8 cellular contexts compared by ENCODE assay signal in the genomic region with DNA sequence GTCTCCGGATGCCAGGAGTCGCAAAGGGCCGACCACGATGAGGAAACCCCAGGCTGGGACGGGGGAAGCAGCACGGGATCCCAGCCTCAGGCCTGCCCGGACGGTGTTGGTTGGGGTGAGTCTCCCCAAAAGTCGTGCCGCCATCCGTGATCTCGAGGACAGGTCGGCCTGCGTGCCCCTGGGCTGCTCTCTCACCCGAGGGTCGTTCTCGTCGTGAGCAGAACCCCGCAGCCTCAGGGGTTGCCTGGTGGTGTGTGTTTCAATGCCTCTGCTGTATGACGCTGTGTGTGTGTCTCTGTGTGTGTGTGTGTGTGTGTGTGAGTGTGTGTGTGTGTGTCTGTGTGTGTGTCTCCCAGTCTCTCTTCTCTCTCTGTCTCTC.
DNase-seq lines count a peak whose midpoint lies in the region; ATAC-seq, FAIRE-seq and TF ChIP-seq lines count a peak whose summit lies in the region.
"Not testable (repeated sequence)": the region's sequence is repeated elsewhere in the genome, so short reads cannot be mapped to it uniquely, and the experiment has no call there.

No MANE protein-coding gene starts in this region.

- SMC1A ChIA-PET in GM12878 (lab: Charles Lee; ENCODE audit: uncharacterized antibody, unreplicated experiment): not testable (repeated sequence)

- H3K36me3 ChIP-seq in BLaER1 treated with 17β-estradiol and CSF1 and Interleukin-3, amounts not matched to agents 10 nM and 100 nM; GM12878 (ENCODE audit: control insufficient read depth in 2 of 2, insufficient read depth in 2 of 2, low read length in 1 of 2); esophagus squamous epithelium; kidney epithelial cell (ENCODE audit: control insufficient read depth, insufficient read depth, low read length); thoracic aorta: not testable (repeated sequence)

- in situ Hi-C loops in GM12878 (cut with MboI): not testable (repeated sequence)

- intact Hi-C loops in GM12878 (cut with micrococcal nuclease; ENCODE audit: unreplicated experiment); esophagus squamous epithelium (cut with DNase I); posterior vena cava (cut with DNase I): not testable (repeated sequence)

- RAD21 ChIA-PET in GM12878 (lab: Charles Lee; ENCODE audit: unreplicated experiment): not testable (repeated sequence)

- not testable (repeated sequence) for H3K36me3 Mint-ChIP-seq in WTC11

- H3K9me3 Mint-ChIP-seq in WTC11: not testable (repeated sequence)

- TF ChIP-seq CTCF in WTC11 (IDR thresholded peaks at IDR 0.05); GM12878 (IDR thresholded peaks at IDR 0.05 in 2 of 3, conservative IDR thresholded peaks at IDR 0.05 in 1 of 3; ENCODE audit: control insufficient read depth in 2 of 3, extremely low read depth in 1 of 3, insufficient read depth in 1 of 3, low read depth in 3 of 3, low read length in 3 of 3); esophagus squamous epithelium (IDR thresholded peaks at IDR 0.05); kidney epithelial cell (IDR thresholded peaks at IDR 0.05; ENCODE audit: insufficient read depth, low read length, poor library complexity, severe bottlenecking); thoracic aorta (IDR thresholded peaks at IDR 0.05): not testable (repeated sequence)

- not testable (repeated sequence) for H3K27ac ChIP-seq in BLaER1 treated with 17β-estradiol and CSF1 and Interleukin-3, amounts not matched to agents 10 nM and 100 nM; GM12878 (ENCODE audit: control insufficient read depth, insufficient read depth)
- H3K27ac ChIP-seq in esophagus squamous epithelium (peak overlapping the region in 3 of 4 donors; percentile 28 to 59 (median 55)), thoracic aorta (peak overlapping the region in 1 of 2 donors; percentile 49)

- BruUV-seq in GM12878 (replicated peaks; lab: Mats Ljungman, UMichigan): TSS peak; percentile 56

- FAIRE-seq in GM12878 (lab: Jason Lieb, UNC): not testable (repeated sequence)

- H4K20me1 ChIP-seq in BLaER1 treated with 17β-estradiol and CSF1 and Interleukin-3, amounts not matched to agents 10 nM and 100 nM; GM12878 (ENCODE audit: control insufficient read depth, insufficient read depth): not testable (repeated sequence)

- not testable (repeated sequence) for H3K9me3 ChIP-seq in BLaER1 treated with 17β-estradiol and CSF1 and Interleukin-3, amounts not matched to agents 10 nM and 100 nM (replicated peaks in 1 of 11); GM12878 (replicated peaks; ENCODE audit: control insufficient read depth, insufficient read depth, low read length); esophagus squamous epithelium; thoracic aorta

- not testable (repeated sequence) for H3K27me3 Mint-ChIP-seq in WTC11 (ENCODE audit: low read depth)

- not testable (repeated sequence) for H3K9ac ChIP-seq in BLaER1 treated with 17β-estradiol and CSF1 and Interleukin-3, amounts not matched to agents 10 nM and 100 nM; GM12878 (ENCODE audit: control insufficient read depth, insufficient read depth, low read length)

- H3K4me1 Mint-ChIP-seq in WTC11: not testable (repeated sequence)

- DNase-seq in WTC11 (ENCODE audit: low spot score) (peak; percentile 5), posterior vena cava (ENCODE audit: low spot score) (peak; percentile 45)
- DNase-seq in activated T-cell treated with anti-CD3 and anti-CD28 coated beads, Interleukin-2, amount 50 U/mL, for 48 hours: peak; percentile 47 to 53
- not testable (repeated sequence) for DNase-seq in GM12878 (ENCODE audit: low read depth, low spot score); esophagus squamous epithelium (lab: John Stamatoyannopoulos, UW); kidney epithelial cell (ENCODE audit: low read depth); thoracic aorta (ENCODE audit: low spot score)

- not testable (repeated sequence) for TF ChIP-seq POLR2A in GM12878 (IDR thresholded peaks at IDR 0.05; ENCODE audit: low read depth, low read length); esophagus squamous epithelium (IDR thresholded peaks at IDR 0.05)

- not testable (repeated sequence) for H3K4me3 Mint-ChIP-seq in WTC11

- H3K4me2 ChIP-seq in BLaER1 treated with 17β-estradiol and CSF1 and Interleukin-3, amounts not matched to agents 10 nM and 100 nM: peak overlapping the region in 3 of 11 experiments; percentile 23 to 39 (median 34); a peak in 1 of 22 replicates
- H3K4me2 ChIP-seq in GM12878 (ENCODE audit: control insufficient read depth, insufficient read depth): not testable (repeated sequence)

- not testable (repeated sequence) for TF ChIP-seq RAD21 in GM12878 (IDR thresholded peaks at IDR 0.05; ENCODE audit: insufficient read depth, low read depth, low read length)

- CTCF ChIA-PET in WTC11 (lab: Charles Lee); GM12878 (lab: Yijun Ruan, JAX): not testable (repeated sequence)

- peak overlapping the region in 6 of 10 experiments; percentile 18 to 50 (median 40); a peak in 8 of 20 replicates for H3K4me3 ChIP-seq in BLaER1 treated with 17β-estradiol and CSF1 and Interleukin-3, amounts not matched to agents 10 nM and 100 nM
- H3K4me3 ChIP-seq in GM12878: not testable (repeated sequence)
- peak overlapping the region; percentile 22 to 61 (median 44) for H3K4me3 ChIP-seq in esophagus squamous epithelium
- peak overlapping the region; percentile 32 for H3K4me3 ChIP-seq in kidney epithelial cell (ENCODE audit: low read depth, low read length)
- peak overlapping the region; percentile 67 for H3K4me3 ChIP-seq in thoracic aorta

- H2AFZ ChIP-seq in GM12878 (ENCODE audit: control insufficient read depth, low read depth, low read length): not testable (repeated sequence)

- not testable (repeated sequence) for ATAC-seq in WTC11; GM12878; thoracic aorta (ENCODE audit: insufficient number of reproducible peaks, low FRiP score, low read depth)

- not testable (repeated sequence) for H3K27ac Mint-ChIP-seq in WTC11

- POLR2A ChIA-PET in WTC11 (lab: Charles Lee); GM12878 (lab: Charles Lee): not testable (repeated sequence)

- TF ChIP-seq EP300 in GM12878 (IDR thresholded peaks at IDR 0.05; ENCODE audit: borderline replicate concordance in 1 of 2, control insufficient read depth in 1 of 2, low read depth in 2 of 2, low read length in 2 of 2): not testable (repeated sequence)

- H3K27me3 ChIP-seq in BLaER1 treated with 17β-estradiol and CSF1 and Interleukin-3, amounts not matched to agents 10 nM and 100 nM; GM12878 (replicated peaks in 1 of 2; ENCODE audit: control insufficient read depth in 2 of 2, insufficient read depth in 2 of 2, low read length in 1 of 2); esophagus squamous epithelium; kidney epithelial cell (ENCODE audit: control insufficient read depth, insufficient read depth, low read length); thoracic aorta (replicated peaks; ENCODE audit: insufficient read depth): not testable (repeated sequence)

- not testable (repeated sequence) for H3K79me2 ChIP-seq in GM12878 (ENCODE audit: control insufficient read depth, insufficient read depth, low read length)

- not testable (repeated sequence) for H3K4me1 ChIP-seq in BLaER1 treated with 17β-estradiol and CSF1 and Interleukin-3, amounts not matched to agents 10 nM and 100 nM; GM12878 (ENCODE audit: control insufficient read depth, insufficient read depth, low read length); esophagus squamous epithelium; thoracic aorta (ENCODE audit: control insufficient read depth in 1 of 2, low read depth in 2 of 2)

- 12% methylated on average over 8 of the region's 20 CpGs for WGBS in GM12878 (ENCODE audit: insufficient coverage, insufficient replicate concordance, low lambda C conversion rate, missing lambda C conversion rate)
- no CpG with 5 or more reads among the region's 20 CpGs for WGBS in esophagus squamous epithelium, 2 donors
